22 cellular contexts compared by ENCODE assay signal in the genomic region with DNA sequence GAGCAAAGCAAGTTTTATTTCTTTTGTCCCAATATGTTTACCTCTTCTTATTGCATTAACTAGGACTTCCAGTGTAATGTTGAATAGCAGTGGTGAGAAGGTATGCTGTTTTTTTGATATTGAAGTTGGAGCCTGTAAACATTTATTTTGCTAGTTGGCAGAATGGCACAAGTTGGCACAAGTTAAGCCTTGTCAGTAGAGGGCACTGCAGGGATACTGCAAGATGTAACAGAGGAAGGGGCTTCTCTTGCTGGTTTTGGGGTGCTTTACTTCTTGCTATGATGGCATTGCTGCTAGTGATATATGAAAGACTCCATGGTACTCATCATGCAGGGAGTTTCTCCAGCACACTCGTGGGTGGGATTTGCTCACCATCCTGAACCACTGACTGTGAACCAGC.
A peak's percentile ranks its signal among the peaks of the same experiment; 100 is the strongest.
DNase-seq lines count a peak whose midpoint lies in the region; ATAC-seq and TF ChIP-seq lines count a peak whose summit lies in the region.
"Had no signal": no experiment of that assay in that cellular context is flagged by ENCODE, and none has a peak within 500 bp of the region (broad histone marks: within the 10 kb centered on the region; RNA-seq: fewer than 3 reads in every experiment).

No MANE protein-coding gene starts in this region.

- intact Hi-C loops in OCI-LY7 (cut with micrococcal nuclease; ENCODE audit: unreplicated experiment): no loop called here

- H3K9me3 ChIP-seq in DOHH2 (ENCODE audit: control insufficient read depth, insufficient read depth, low read length): no peaks in the 10 kb centered on the region
- no peaks in the 10 kb centered on the region for H3K9me3 ChIP-seq in OCI-LY7 (ENCODE audit: low read length)
- H3K9me3 ChIP-seq: ascending aorta, right lobe of liver, suprapubic skin had no signal

- H3K27me3 ChIP-seq in DOHH2 (ENCODE audit: control insufficient read depth, low read length): no peaks in the 10 kb centered on the region
- H3K27me3 ChIP-seq: ascending aorta, right lobe of liver, suprapubic skin had no signal

- POLR2A ChIA-PET in OCI-LY7 (lab: Charles Lee): no interaction called here

- H3K36me3 ChIP-seq in DOHH2 (ENCODE audit: control insufficient read depth, low read length) (no peaks in the 10 kb centered on the region), OCI-LY7 (ENCODE audit: insufficient read depth, low read length) (no peaks in the 10 kb centered on the region)
- H3K36me3 ChIP-seq: ascending aorta, right lobe of liver, suprapubic skin had no signal

- BruUV-seq in OCI-LY7 (replicated peaks; lab: Mats Ljungman, UMichigan): no TSS peak

- H4K20me1 ChIP-seq in DOHH2 (ENCODE audit: control insufficient read depth, insufficient read depth, low read depth, low read length) (no peaks in the 10 kb centered on the region), OCI-LY7 (ENCODE audit: insufficient read depth, low read length) (no peaks in the 10 kb centered on the region)

- H3K27ac ChIP-seq in DOHH2 (ENCODE audit: low read depth, low read length) (no peak overlapping the region), OCI-LY7 (ENCODE audit: low read depth, low read length, poor library complexity, severe bottlenecking) (no peak overlapping the region)
- H3K27ac ChIP-seq: ascending aorta, right lobe of liver, suprapubic skin had no signal

- TF ChIP-seq CTCF in DOHH2 (IDR thresholded peaks at IDR 0.05; ENCODE audit: low read depth, low read length, poor library complexity, severe bottlenecking) (peak; percentile 17), OCI-LY7 (conservative IDR thresholded peaks at IDR 0.05; ENCODE audit: low read length) (peak; percentile 29; the same call in 1 of the 2 replicates)

- no peaks in the 10 kb centered on the region for H3K9me2 ChIP-seq in DOHH2 (replicated peaks; ENCODE audit: control insufficient read depth, low read length)
- H3K9me2 ChIP-seq in OCI-LY7 (ENCODE audit: insufficient read depth, low read length): no peaks in the 10 kb centered on the region

- CTCF ChIA-PET in OCI-LY7 (lab: Charles Lee; ENCODE audit: unreplicated experiment): no interaction called here

- H2AFZ ChIP-seq in OCI-LY7 (ENCODE audit: low read length): no peak overlapping the region

- no peak for ATAC-seq in GM21619 (IDR thresholded peaks at IDR 0.05; ENCODE audit: unreplicated experiment)
- ATAC-seq: activated T-helper 17 cell treated with anti-CD3 and anti-CD28 coated beads, Interleukin-2, amount 50 U/mL, for 72 hours; K562; right lobe of liver; stimulated activated naive B cell treated with anti-CD40 and anti-IgM and Interleukin-4, amounts not matched to agents 10 μg/mL and 1 μg/mL and 100 μg/mL, for 72 hours; T-helper 17 cell had no signal

- DNase-seq in NCI-H146 (lab: John Stamatoyannopoulos, UW) (peak; percentile 28), NCI-H146 treated with DMSO at 0.1 percent for 48 hours (lab: John Stamatoyannopoulos, UW; ENCODE audit: unreplicated experiment) (no peak), OCI-LY7 (ENCODE audit: low spot score) (no peak), iPS-NIHi7 (ENCODE audit: extremely low spot score) (peak; percentile 22), hypothalamus (lab: John Stamatoyannopoulos, UW) (no peak)
- no peak for DNase-seq in activated effector memory CD4-positive, alpha-beta T cell treated with Interleukin-2 at 50 U/mL for 16 hours
- DNase-seq: activated naive CD8-positive, alpha-beta T cell treated with anti-CD3 and anti-CD28 coated beads for 36 hours; GDM1; kidney glomerular epithelial cell; NCI-H1930; posterior cingulate gyrus; right lobe of liver; stimulated activated CD4-positive, alpha-beta T cell treated with anti-CD3 and anti-CD28 coated beads, Interleukin-12 subunit alpha, Interleukin-12 subunit beta, amount 100 ng/mL, for 4 hours; stimulated activated CD4-positive, alpha-beta T cell treated with anti-CD3 and anti-CD28 coated beads, Interleukin-4, amount 100 ng/mL, for 24 hours; stimulated activated naive B cell treated with anti-CD40 and anti-IgM and Interleukin-4, amounts not matched to agents 10 μg/mL and 1 μg/mL and 100 μg/mL, for 72 hours; T-helper 17 cell had no signal

- H3K4me3 ChIP-seq in DOHH2 (ENCODE audit: low read length) (no peak overlapping the region), OCI-LY7 (ENCODE audit: low read depth, low read length, poor library complexity, severe bottlenecking) (no peak overlapping the region)
- H3K4me3 ChIP-seq: ascending aorta, K562, right lobe of liver, suprapubic skin had no signal

- no peak overlapping the region for H3K4me2 ChIP-seq in DOHH2 (ENCODE audit: low read length)
- H3K4me2 ChIP-seq in OCI-LY7 (ENCODE audit: low read length): no peak overlapping the region

- H3K79me2 ChIP-seq in DOHH2 (ENCODE audit: control insufficient read depth, low read length) (no peaks in the 10 kb centered on the region), OCI-LY7 (ENCODE audit: insufficient read depth, low read depth, low read length) (no peaks in the 10 kb centered on the region)

- H3K4me1 ChIP-seq in DOHH2 (ENCODE audit: control insufficient read depth, low read length): no peaks in the 10 kb centered on the region
- no peaks in the 10 kb centered on the region for H3K4me1 ChIP-seq in OCI-LY7 (ENCODE audit: insufficient read depth, low read length, poor library complexity, severe bottlenecking)
- H3K4me1 ChIP-seq: ascending aorta, right lobe of liver, suprapubic skin had no signal

- no peaks in the 10 kb centered on the region for H3F3A ChIP-seq in DOHH2 (ENCODE audit: control insufficient read depth, insufficient read depth)

Comparison
In these comparisons a context has a peak if more than half of its experiments do, and no peak if none do; other contexts are left out.
1. DNase-seq: peak in NCI-H146 (single experiment) and iPS-NIHi7 (single experiment); none in NCI-H146 treated with DMSO at 0.1 percent for 48 hours (single experiment), OCI-LY7 (single experiment), hypothalamus (0 of 51) and activated effector memory CD4-positive, alpha-beta T cell treated with Interleukin-2 at 50 U/mL for 16 hours (single experiment).